ENCODE assay signal across 20 cellular contexts in the genomic region with DNA sequence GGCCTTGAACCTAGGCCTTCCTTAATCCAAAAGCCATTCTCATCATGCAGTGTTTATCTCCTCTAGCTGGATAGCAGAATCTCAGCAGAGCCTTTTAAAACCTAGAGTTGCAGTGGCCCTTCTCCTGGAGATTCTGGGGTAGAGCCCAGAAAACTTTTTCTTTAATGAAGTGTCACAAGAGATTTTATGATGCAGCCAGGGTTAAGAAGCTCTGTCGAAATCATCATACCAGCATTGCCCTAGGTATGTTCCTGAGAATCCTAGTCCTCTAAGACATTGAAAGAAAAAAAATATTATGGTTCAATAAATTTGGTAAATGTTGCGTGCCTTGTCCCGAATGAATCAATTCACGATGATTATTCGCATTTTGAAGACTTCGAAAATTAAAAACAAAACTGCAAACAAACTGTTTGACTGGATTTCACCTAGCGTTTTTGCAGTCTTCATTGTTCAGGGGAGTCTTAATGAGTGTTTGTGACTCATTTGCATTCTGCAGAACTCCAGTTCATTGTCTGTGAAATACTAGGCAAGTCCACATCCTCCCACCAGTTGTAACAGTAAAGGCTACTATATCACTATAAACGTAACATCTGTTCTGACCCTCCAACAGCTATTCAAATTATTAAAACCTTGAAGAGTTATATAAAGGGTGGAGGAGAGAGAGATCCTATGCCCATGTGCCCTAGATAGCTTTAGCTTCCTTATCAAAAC.
DNase-seq lines count a peak whose midpoint lies in the region; ATAC-seq, FAIRE-seq and TF ChIP-seq lines count a peak whose summit lies in the region.
"Had no signal": no experiment of that assay in that cellular context is flagged by ENCODE, and none has a peak within 500 bp of the region (broad histone marks: within the 10 kb centered on the region; RNA-seq: fewer than 3 reads in every experiment).

No MANE protein-coding gene starts in this region.

- H2BK20ac ChIP-seq in IMR-90 (ENCODE audit: low read depth, low read length) = no peak overlapping the region

- no peaks in the 10 kb centered on the region for H3K79me2 ChIP-seq in astrocyte (ENCODE audit: insufficient read depth, low read length)

- H3K9me3 Mint-ChIP-seq in astrocyte (ENCODE audit: unreplicated experiment) = no peaks in the 10 kb centered on the region
- H3K9me3 Mint-ChIP-seq: GM23338 had no signal

- H4K5ac ChIP-seq in IMR-90 (ENCODE audit: low read depth, low read length) = no peak overlapping the region

- H3K27ac Mint-ChIP-seq in astrocyte (ENCODE audit: unreplicated experiment) = no peak overlapping the region
- H3K27ac Mint-ChIP-seq: GM23338 had no signal

- no peak overlapping the region for H3K27ac ChIP-seq in IMR-90 (ENCODE audit: insufficient read depth, low read length)
- no peak overlapping the region for H3K27ac ChIP-seq in astrocyte (ENCODE audit: low read depth, low read length)
- H3K27ac ChIP-seq: BLaER1 treated with 17β-estradiol and CSF1 and Interleukin-3, amounts not matched to agents 10 nM and 100 nM had no signal

- no peaks in the 10 kb centered on the region for H3K27me3 Mint-ChIP-seq in astrocyte (ENCODE audit: low read depth, unreplicated experiment)

- H3K4me1 Mint-ChIP-seq in astrocyte (ENCODE audit: low read depth, unreplicated experiment) = peaks cover 35% of the 10 kb centered on the region

- no peak overlapping the region for H2AK9ac ChIP-seq in IMR-90 (replicated peaks; ENCODE audit: low read depth, low read length, poor library complexity)

- H3K9ac ChIP-seq in IMR-90 (ENCODE audit: low read depth, low read length) (no peak overlapping the region), astrocyte (ENCODE audit: low read length) (no peak overlapping the region)
- H3K9ac ChIP-seq: BLaER1 treated with 17β-estradiol and CSF1 and Interleukin-3, amounts not matched to agents 10 nM and 100 nM; SK-N-SH had no signal

- no peak overlapping the region for H2BK5ac ChIP-seq in IMR-90 (ENCODE audit: low read depth, low read length, poor library complexity, severe bottlenecking)

- no peaks in the 10 kb centered on the region for H3K4me1 ChIP-seq in IMR-90 (ENCODE audit: control insufficient read depth, insufficient read depth, low read length)
- H3K4me1 ChIP-seq in astrocyte (ENCODE audit: insufficient read depth, low read length) = no peaks in the 10 kb centered on the region
- H3K4me1 ChIP-seq: BLaER1 treated with 17β-estradiol and CSF1 and Interleukin-3, amounts not matched to agents 10 nM and 100 nM had no signal

- POLR2A ChIA-PET in IMR-90 (lab: Charles Lee; ENCODE audit: unreplicated experiment) = no interaction called here

- no peak overlapping the region for H3K4me3 ChIP-seq in IMR-90 (ENCODE audit: insufficient read depth, low read depth, low read length)
- H3K4me3 ChIP-seq in astrocyte (ENCODE audit: insufficient read depth, low read depth, low read length) = no peak overlapping the region
- H3K4me3 ChIP-seq: BLaER1 treated with 17β-estradiol and CSF1 and Interleukin-3, amounts not matched to agents 10 nM and 100 nM; GM23338 had no signal

- 0 out of 2 replicates have a peak overlapping the region, but pooled peaks have one; percentile 1 for H3K18ac ChIP-seq in IMR-90 (ENCODE audit: low read depth, low read length)

- TF ChIP-seq CTCF in IMR-90 (conservative IDR thresholded peaks at IDR 0.05; ENCODE audit: low read depth, low read length) (no peak), astrocyte (IDR thresholded peaks at IDR 0.05; ENCODE audit: insufficient read depth, low read depth, low read length) (no peak)

- H3K9me3 ChIP-seq in IMR-90 (ENCODE audit: control insufficient read depth, insufficient read depth, low read length) (no peaks in the 10 kb centered on the region), astrocyte (ENCODE audit: insufficient read depth, low read depth, low read length) (no peaks in the 10 kb centered on the region)
- H3K9me3 ChIP-seq: BLaER1 treated with 17β-estradiol and CSF1 and Interleukin-3, amounts not matched to agents 10 nM and 100 nM; SK-N-SH had no signal

- 93% methylated on average over 3 of the region's 8 CpGs; no CpG with 5 or more reads in 1 of the 2 experiments for WGBS in IMR-90 (ENCODE audit: extremely low coverage in 2 of 2, insufficient read length in 1 of 2), 2 experiments

- H3K4me3 Mint-ChIP-seq in astrocyte (ENCODE audit: unreplicated experiment) = no peak overlapping the region
- H3K4me3 Mint-ChIP-seq: GM23338 had no signal

- BruUV-seq in IMR-90 (replicated peaks; lab: Mats Ljungman, UMichigan) = no TSS peak

- no peak overlapping the region for H2BK15ac ChIP-seq in IMR-90 (ENCODE audit: low read depth, low read length)

- H4K20me1 ChIP-seq in IMR-90 (ENCODE audit: insufficient read depth, low read length) (no peaks in the 10 kb centered on the region), astrocyte (ENCODE audit: insufficient read depth, low read length) (no peaks in the 10 kb centered on the region)

- peaks cover 4 to 7% of the 10 kb centered on the region in 2 experiments; a peak in 1 of 4 replicates for H3K79me1 ChIP-seq in IMR-90 (ENCODE audit: low read depth in 1 of 2, low read length in 2 of 2)

- H3K4me2 ChIP-seq in IMR-90 (ENCODE audit: low read depth, low read length) (no peak overlapping the region), astrocyte (ENCODE audit: low read length) (no peak overlapping the region)
- H3K4me2 ChIP-seq: BLaER1 treated with 17β-estradiol and CSF1 and Interleukin-3, amounts not matched to agents 10 nM and 100 nM; GM23338; SK-N-SH had no signal

- dilution Hi-C loops in IMR-90 (cut with HindIII; ENCODE audit: low sequenced_read_pairs, unreplicated experiment) = no loop called here

- DNase-seq in AG20443 (ENCODE audit: low spot score) = peak; percentile 36
- DNase-seq in IMR-90 = no peak
- DNase-seq in astrocyte (ENCODE audit: low read depth) = peak; percentile 28
- peak; percentile 30 for DNase-seq in renal cortical epithelial cell (ENCODE audit: low read depth)
- DNase-seq in frontal cortex (ENCODE audit: low spot score in 2 of 2) = no peak
- no peak for DNase-seq in EL
- DNase-seq in CD1c-positive myeloid dendritic cell (ENCODE audit: extremely low spot score) = no peak
- DNase-seq: ACHN, DMS79, GDM1, KBM-7, NCI-H1092, NCI-H1694 treated with DMSO at 0.1 percent for 48 hours, NCI-H446 treated with DMSO at 0.1 percent for 48 hours, NCI-H82, SK-N-SH had no signal

- intact Hi-C loops in IMR-90 (cut with micrococcal nuclease) = loop anchor here (5.0 kb wide), 1 partner anchor 388 kb away; no protein-coding TSS in a partner anchor

- H3K27me3 ChIP-seq in IMR-90 (ENCODE audit: control insufficient read depth, insufficient read depth, low read length) (no peaks in the 10 kb centered on the region), astrocyte (ENCODE audit: insufficient read depth, low read length) (no peaks in the 10 kb centered on the region)
- H3K27me3 ChIP-seq: BLaER1 treated with 17β-estradiol and CSF1 and Interleukin-3, amounts not matched to agents 10 nM and 100 nM had no signal

- H3K56ac ChIP-seq in IMR-90 (ENCODE audit: extremely low read depth, insufficient read depth, low read length) = no peak overlapping the region

- H2BK120ac ChIP-seq in IMR-90 (ENCODE audit: low read depth, low read length) = no peak overlapping the region

- FAIRE-seq in astrocyte (lab: Jason Lieb, UNC) = no peak
- FAIRE-seq in frontal cortex (lab: Jason Lieb, UNC) = no peak

- no peak overlapping the region for H4K91ac ChIP-seq in IMR-90 (ENCODE audit: insufficient read depth, low read depth, low read length)

- peaks cover 2% of the 10 kb centered on the region for H3K36me3 Mint-ChIP-seq in astrocyte (ENCODE audit: low read depth, unreplicated experiment)

- peaks cover 3% of the 10 kb centered on the region for H3K36me3 ChIP-seq in IMR-90 (ENCODE audit: control insufficient read depth, insufficient read depth, low read length)
- H3K36me3 ChIP-seq in astrocyte (ENCODE audit: insufficient read depth, low read length) = no peaks in the 10 kb centered on the region

- H3K14ac ChIP-seq in IMR-90 (replicated peaks; ENCODE audit: low read depth, low read length) = no peak overlapping the region

- H2AFZ ChIP-seq in IMR-90 (replicated peaks; ENCODE audit: low read length, poor library complexity) = no peak overlapping the region
- no peak overlapping the region for H2AFZ ChIP-seq in astrocyte (ENCODE audit: low read depth, low read length)
- H2AFZ ChIP-seq: GM23338 had no signal

- H3K4ac ChIP-seq in IMR-90 (ENCODE audit: low read depth, low read length) = no peak overlapping the region

- H2AK5ac ChIP-seq in IMR-90 (ENCODE audit: low read depth, low read length) = no peak overlapping the region

- in situ Hi-C loops in IMR-90 (cut with MboI; ENCODE audit: low sequenced_read_pairs) = no loop called here

- no peak for ATAC-seq in IMR-90 (ENCODE audit: low read depth)
- ATAC-seq: GM23338, Panc1, Right ventricle myocardium inferior had no signal

- no peaks in the 10 kb centered on the region for H3K9me1 ChIP-seq in IMR-90 (ENCODE audit: insufficient read depth, low read length)

- H4K8ac ChIP-seq in IMR-90 (ENCODE audit: low read depth in 2 of 2, low read length in 2 of 2) = no peak overlapping the region

- no peak for TF ChIP-seq RAD21 in IMR-90 (IDR thresholded peaks at IDR 0.05; ENCODE audit: low read length)

- CTCF ChIA-PET in IMR-90 (lab: Yijun Ruan, JAX) = interaction anchor here (1.1 kb wide), 1 partner anchor 368 kb away, joined by 3 read pairs; no protein-coding TSS in a partner anchor

- H3K23ac ChIP-seq in IMR-90 (ENCODE audit: low read depth, low read length) = no peak overlapping the region

- TF ChIP-seq POLR2A in IMR-90 (IDR thresholded peaks at IDR 0.05; ENCODE audit: low read depth, low read length) = no peak

TF ChIP-seq in IMR-90, 13 proteins besides CTCF, POLR2A, EP300 and RAD21 (continues in another document):
- TF ChIP-seq NFE2L2 (IDR thresholded peaks at IDR 0.05; ENCODE audit: low read depth, low read length) = no peak
- no peak for TF ChIP-seq MXI1 (IDR thresholded peaks at IDR 0.05; ENCODE audit: borderline replicate concordance, low read depth, low read length)
- TF ChIP-seq RFX5 (IDR thresholded peaks at IDR 0.05; ENCODE audit: low read depth, low read length) = no peak
- no peak for TF ChIP-seq CHD1 (IDR thresholded peaks at IDR 0.05; ENCODE audit: low read depth, low read length)
- no peak for TF ChIP-seq FOS (IDR thresholded peaks at IDR 0.05; ENCODE audit: low read depth, low read length)
- no peak for TF ChIP-seq MAZ (IDR thresholded peaks at IDR 0.05; ENCODE audit: borderline replicate concordance, low read depth, low read length)
- no peak for TF ChIP-seq SMC3 (IDR thresholded peaks at IDR 0.05; ENCODE audit: low read depth, low read length)
- no peak for TF ChIP-seq BHLHE40 (IDR thresholded peaks at IDR 0.05; ENCODE audit: low read depth, low read length)
- no peak for TF ChIP-seq CEBPB (IDR thresholded peaks at IDR 0.05; ENCODE audit: low read depth, low read length)

Comparison
In these comparisons a context has a peak if more than half of its experiments do, and no peak if none do; other contexts are left out.
1. DNase-seq: peak in AG20443 (single experiment), astrocyte (single experiment) and renal cortical epithelial cell (single experiment); none in IMR-90 (single experiment), frontal cortex (0 of 2), EL (single experiment) and CD1c-positive myeloid dendritic cell (single experiment).